In the genomic region with DNA sequence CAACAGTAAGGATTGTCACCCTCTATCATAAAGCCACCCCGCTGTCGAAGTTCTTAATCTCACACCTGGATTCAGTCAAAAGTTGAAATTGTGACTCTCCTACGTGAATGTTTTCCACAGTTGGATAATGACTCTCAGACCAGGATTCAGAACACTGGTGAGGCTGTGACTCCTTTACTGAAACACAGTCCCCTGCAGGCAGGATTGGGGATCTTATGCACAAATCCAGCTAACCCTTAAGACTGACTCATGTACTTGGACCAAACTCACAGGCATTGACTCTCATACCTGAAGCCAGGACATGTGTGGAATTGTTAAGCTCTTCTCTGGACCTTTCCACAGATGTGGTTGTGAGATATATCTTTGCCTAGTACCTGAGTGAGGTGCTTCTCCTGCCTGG, we compare ENCODE assay signal across 18 cellular contexts.
"Had no signal": no experiment of that assay in that cellular context is flagged by ENCODE, and none has a peak within 500 bp of the region (broad histone marks: within the 10 kb centered on the region; RNA-seq: fewer than 3 reads in every experiment).

No MANE protein-coding gene starts in this region.

- H3K27me3 Mint-ChIP-seq: naive thymus-derived CD8-positive, alpha-beta T cell; progenitor cell of endocrine pancreas had no signal

- H3K4me1 Mint-ChIP-seq: naive thymus-derived CD8-positive, alpha-beta T cell had no signal

- H3K4me1 ChIP-seq: foreskin keratinocyte, stomach, transverse colon had no signal

- H3K27ac Mint-ChIP-seq: naive thymus-derived CD8-positive, alpha-beta T cell; progenitor cell of endocrine pancreas had no signal

- DNase-seq: effector memory CD4-positive, alpha-beta T cell; erythroblast; kidney; left colon; left ventricle myocardium superior; mucosa of descending colon; naive thymus-derived CD8-positive, alpha-beta T cell; right cardiac atrium; small intestine; stimulated activated CD4-positive, alpha-beta T cell treated with anti-CD3 and anti-CD28 coated beads, Interleukin-12 subunit alpha, Interleukin-12 subunit beta, amount 100 ng/mL, for 4 hours; stimulated activated naive CD4-positive, alpha-beta T cell; stomach; substantia nigra; transverse colon had no signal

- H3K9me3 ChIP-seq: neutrophil, thoracic aorta, transverse colon had no signal

- H3K4me3 ChIP-seq: mucosa of descending colon, stomach, thoracic aorta, transverse colon had no signal

- H3K27ac ChIP-seq: foreskin keratinocyte, neutrophil, thoracic aorta, transverse colon had no signal

- H3K36me3 ChIP-seq: neutrophil, stomach, thoracic aorta, transverse colon had no signal

- H3K4me3 Mint-ChIP-seq: naive thymus-derived CD8-positive, alpha-beta T cell had no signal

- H3K27me3 ChIP-seq: foreskin keratinocyte, neutrophil, stomach, transverse colon had no signal
